1 cellular context compared by ENCODE assay signal in the genomic region with DNA sequence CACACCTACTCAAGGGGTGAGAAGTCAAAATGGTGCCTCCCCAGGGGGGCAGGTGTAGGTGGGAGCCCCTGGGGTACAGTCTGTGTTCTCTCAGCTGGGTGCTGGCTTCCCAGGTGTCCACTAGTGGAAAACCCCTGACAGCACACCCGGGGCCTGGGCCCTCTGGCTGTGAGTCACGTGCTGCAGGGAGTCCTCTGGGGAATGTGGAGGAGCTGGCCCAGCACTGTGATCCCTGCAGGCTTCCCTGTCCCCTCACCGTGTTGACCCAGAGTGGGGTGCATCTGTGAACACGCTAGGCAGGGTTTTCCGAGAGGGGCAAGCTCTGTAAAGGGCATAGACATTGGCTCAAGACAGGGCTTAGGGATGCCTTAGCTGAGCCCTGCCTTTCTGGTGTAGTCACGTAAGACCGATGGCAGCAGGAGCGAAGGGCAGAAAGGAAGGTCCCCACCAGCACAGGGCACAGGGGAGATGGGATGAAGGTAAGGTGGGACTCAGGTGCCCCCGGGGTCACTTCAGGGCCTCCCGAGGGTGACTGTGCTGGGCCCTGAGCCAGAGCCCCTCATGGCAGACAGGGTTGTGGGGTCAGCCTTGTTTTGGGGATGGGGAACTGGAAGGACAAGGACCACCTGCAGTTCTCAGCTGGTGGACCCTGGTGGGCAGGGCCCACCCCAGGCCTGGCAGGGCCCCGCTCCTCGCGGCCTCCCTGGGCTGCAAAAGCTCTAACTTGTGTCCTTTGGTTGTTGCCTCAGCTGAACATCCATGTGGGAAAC.
TF ChIP-seq lines count a peak whose summit lies in the region.

No MANE protein-coding gene starts in this region.

TF ChIP-seq in H1, 55 proteins besides CTCF, POLR2A, EP300 and RAD21:
- no peak for TF ChIP-seq POU5F1 (IDR thresholded peaks at IDR 0.05; ENCODE audit: low read depth, low read length)
- TF ChIP-seq CBX5 (IDR thresholded peaks at IDR 0.05; ENCODE audit: low read depth, low read length): no peak
- TF ChIP-seq, protein P1, sequence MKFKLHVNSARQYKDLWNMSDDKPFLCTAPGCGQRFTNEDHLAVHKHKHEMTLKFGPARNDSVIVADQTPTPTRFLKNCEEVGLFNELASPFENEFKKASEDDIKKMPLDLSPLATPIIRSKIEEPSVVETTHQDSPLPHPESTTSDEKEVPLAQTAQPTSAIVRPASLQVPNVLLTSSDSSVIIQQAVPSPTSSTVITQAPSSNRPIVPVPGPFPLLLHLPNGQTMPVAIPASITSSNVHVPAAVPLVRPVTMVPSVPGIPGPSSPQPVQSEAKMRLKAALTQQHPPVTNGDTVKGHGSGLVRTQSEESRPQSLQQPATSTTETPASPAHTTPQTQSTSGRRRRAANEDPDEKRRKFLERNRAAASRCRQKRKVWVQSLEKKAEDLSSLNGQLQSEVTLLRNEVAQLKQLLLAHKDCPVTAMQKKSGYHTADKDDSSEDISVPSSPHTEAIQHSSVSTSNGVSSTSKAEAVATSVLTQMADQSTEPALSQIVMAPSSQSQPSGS (IDR thresholded peaks at IDR 0.05; ENCODE audit: low read length): no peak
- no peak for TF ChIP-seq SIX5 (IDR thresholded peaks at IDR 0.05; ENCODE audit: low read depth, low read length)
- no peak for TF ChIP-seq MAFK (IDR thresholded peaks at IDR 0.05; ENCODE audit: low read depth, low read length)
- TF ChIP-seq, protein P2, sequence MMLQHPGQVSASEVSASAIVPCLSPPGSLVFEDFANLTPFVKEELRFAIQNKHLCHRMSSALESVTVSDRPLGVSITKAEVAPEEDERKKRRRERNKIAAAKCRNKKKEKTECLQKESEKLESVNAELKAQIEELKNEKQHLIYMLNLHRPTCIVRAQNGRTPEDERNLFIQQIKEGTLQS (IDR thresholded peaks at IDR 0.05; ENCODE audit: insufficient read depth, low read depth, low read length): no peak
- TF ChIP-seq TAF1 (IDR thresholded peaks at IDR 0.05; ENCODE audit: low read depth, low read length): no peak
TF ChIP-seq in H1: peak in this region for 0.
